Comparison of ENCODE assay signal across 8 cellular contexts in the genomic region with DNA sequence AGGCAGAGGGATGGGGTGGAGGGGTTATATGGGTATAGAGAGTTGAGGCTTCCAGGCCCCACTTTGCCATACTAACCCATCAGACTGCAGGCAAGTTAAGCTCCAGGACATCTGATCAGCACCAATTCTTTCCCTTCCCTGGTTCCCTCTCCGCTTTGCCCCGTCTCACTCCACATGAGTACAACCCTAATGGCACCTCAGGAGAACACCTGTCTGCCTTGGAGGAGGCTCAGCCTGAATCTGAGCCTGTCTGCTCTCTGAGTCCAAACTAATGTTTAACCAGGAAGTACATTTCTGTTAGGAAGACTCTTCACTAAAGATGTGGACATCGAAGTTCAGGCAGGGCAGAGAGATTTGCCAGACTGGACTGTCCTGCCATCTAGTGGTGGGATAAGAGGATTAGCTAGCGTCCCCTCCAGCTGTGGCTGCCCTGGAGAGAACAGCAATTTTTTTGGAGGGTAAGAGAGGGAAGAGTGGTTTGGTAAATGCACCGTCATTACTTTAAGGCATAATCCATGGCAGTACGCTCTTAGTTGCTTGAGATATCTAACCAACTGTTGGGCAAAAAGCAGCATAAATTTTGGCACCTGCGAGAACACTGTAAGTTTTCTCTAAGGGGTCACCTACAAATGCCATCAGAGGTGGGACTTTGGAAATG. TPM values are rescaled to one million over a fixed set of nuclear protein-coding genes. Genes with fewer than 3 reads are reported as not detected.
A peak's percentile ranks its signal among the peaks of the same experiment; 100 is the strongest.
DNase-seq lines count a peak whose midpoint lies in the region; ATAC-seq lines count a peak whose summit lies in the region.

No MANE protein-coding gene starts in this region.

- ATAC-seq in HG02981 (IDR thresholded peaks at IDR 0.05; ENCODE audit: unreplicated experiment), result peak; percentile 81
- peak; percentile 82 to 88 for ATAC-seq in activated CD4-positive, CD25-positive, alpha-beta regulatory T cell treated with anti-CD3 and anti-CD28 coated beads, Interleukin-2, amount 50 U/mL, for 24 hours
- no peak for ATAC-seq in HG02840 (IDR thresholded peaks at IDR 0.05; ENCODE audit: low FRiP score, unreplicated experiment)

- DNase-seq in GDM1 (lab: John Stamatoyannopoulos, UW) (peak; percentile 78), NCI-H446 (lab: John Stamatoyannopoulos, UW) (peak; percentile 3 to 78), cerebellum (ENCODE audit: low spot score) (peak; percentile 80), left kidney (ENCODE audit: low read depth, low spot score) (peak; percentile 95)
- DNase-seq in stimulated activated CD4-positive, alpha-beta T cell treated with anti-CD3 and anti-CD28 coated beads, Interleukin-4, amount 100 ng/mL, for 24 hours, result peak; percentile 72

RNA-seq across cellular contexts. Expression of a gene that starts 29.2 kb away (rescaled TPM):
- 12.7 TPM for total RNA-seq in cerebellum

RNA-seq across cellular contexts. Expression of a gene that starts 47.8 kb away (rescaled TPM):
- total RNA-seq in cerebellum, result 25.0 TPM

Comparison
In these comparisons a context has a peak if more than half of its experiments do, and no peak if none do; other contexts are left out.
1. DNase-seq: peak in every context shown above with its lines; median percentile 95 in left kidney; 80 in cerebellum; 78 in GDM1; 72 in stimulated activated CD4-positive, alpha-beta T cell treated with anti-CD3 and anti-CD28 coated beads, Interleukin-4, amount 100 ng/mL, for 24 hours; 40 in NCI-H446.